6 cellular contexts compared by ENCODE assay signal in genomic region chr1:1013922-1014617, GRCh38. TPM values are rescaled to one million over a fixed set of nuclear protein-coding genes. Genes with fewer than 3 reads are reported as not detected.
DNase-seq lines count a peak whose midpoint lies in the region; ATAC-seq and TF ChIP-seq lines count a peak whose summit lies in the region.

No MANE protein-coding gene starts in this region.

- 24 to 57% (median 47%) methylated on average over 8 to 41 of the region's 41 CpGs for WGBS in heart left ventricle, 4 donors
- WGBS in thymus: 84% methylated on average over 41 of the region's 41 CpGs

- H3K4me1 ChIP-seq in heart left ventricle: peaks cover 2 to 30% (median 19%) of the 10 kb centered on the region in 12 donors
- peaks cover 14% of the 10 kb centered on the region for H3K4me1 ChIP-seq in thymus (ENCODE audit: control insufficient read depth, insufficient read depth, low read length)

- H3K27me3 Mint-ChIP-seq in T-helper 17 cell: peaks cover 1% of the 10 kb centered on the region

- H3K27ac Mint-ChIP-seq in T-helper 17 cell: peak overlapping the region; percentile 98

- H3K27ac ChIP-seq in heart left ventricle: peak overlapping the region; percentile 29 to 97 (median 92)
- peak overlapping the region; percentile 89 for H3K27ac ChIP-seq in thymus (ENCODE audit: low read depth)

- ATAC-seq in T-helper 17 cell (peak; percentile 29), heart left ventricle (peak in 3 of 4 donors; percentile 37 to 43 (median 41))

- no peak for DNase-seq in GM12864 (ENCODE audit: low read depth)
- peak in 1 of 3 donors; percentile 17 for DNase-seq in T-helper 17 cell
- DNase-seq in heart left ventricle: peak in 4 of 5 donors; percentile 36 to 66 (median 47)
- DNase-seq in germinal center (ENCODE audit: low spot score): no peak
- DNase-seq in OCI-M1 (lab: John Stamatoyannopoulos, UW): no peak

- intact Hi-C loops in heart left ventricle (cut with DNase I): loop anchor here in 1 of 10 donors (2.0 kb wide), 1 partner anchor 13 kb away; the partner anchor contains the start of gene HES4

- no peaks in the 10 kb centered on the region for H3K9me3 ChIP-seq in T-helper 17 cell (ENCODE audit: control insufficient read depth, low read length, poor library complexity, severe bottlenecking)
- no peaks in the 10 kb centered on the region for H3K9me3 ChIP-seq in heart left ventricle
- no peaks in the 10 kb centered on the region for H3K9me3 ChIP-seq in thymus (ENCODE audit: control insufficient read depth)

- H3K36me3 ChIP-seq in heart left ventricle (no peaks in the 10 kb centered on the region), thymus (ENCODE audit: control insufficient read depth, insufficient read depth) (no peaks in the 10 kb centered on the region)

- no peak for TF ChIP-seq POLR2A in heart left ventricle (IDR thresholded peaks at IDR 0.05)

- H3K4me3 Mint-ChIP-seq in T-helper 17 cell: peak overlapping the region; percentile 98

- H3K4me3 ChIP-seq in GM12864 (ENCODE audit: low read depth, low read length) (peak overlapping the region; percentile 100), heart left ventricle (peak overlapping the region; percentile 43 to 92 (median 74)), thymus (ENCODE audit: low read length) (peak overlapping the region; percentile 63)

- peaks cover 20% of the 10 kb centered on the region for H3K4me1 Mint-ChIP-seq in T-helper 17 cell

- TF ChIP-seq CTCF in GM12864 (IDR thresholded peaks at IDR 0.05; ENCODE audit: low read depth, low read length, missing control alignments): no peak
- TF ChIP-seq CTCF in heart left ventricle (IDR thresholded peaks at IDR 0.05): no peak

- H3K27me3 ChIP-seq in heart left ventricle (no peaks in the 10 kb centered on the region), thymus (ENCODE audit: control insufficient read depth, insufficient read depth) (no peaks in the 10 kb centered on the region)

- peaks cover 6% of the 10 kb centered on the region for H3K36me3 Mint-ChIP-seq in T-helper 17 cell (ENCODE audit: low read depth)

RNA-seq across cellular contexts. Expression of gene ISG15, which starts 0.8 kb away (rescaled TPM):
- total RNA-seq in T-helper 17 cell: 10 to 100 TPM; 19.5 to 52.1 TPM
- 100 to 1,000 TPM in 1 of 9 donors, 10 to 100 TPM in 8; 17.0 to 189 (median 32.8) TPM for total RNA-seq in heart left ventricle
- polyA plus RNA-seq in heart left ventricle: 10 to 100 TPM; 34.4 to 76.5 TPM
- 285 TPM for polyA plus RNA-seq in thymus

RNA-seq across cellular contexts. Expression of gene AGRN, which starts 5.8 kb away (rescaled TPM):
- 1 to 10 TPM; 1.2 to 1.4 TPM for total RNA-seq in T-helper 17 cell
- total RNA-seq in heart left ventricle: 10 to 100 TPM in 8 of 9 donors, 1 to 10 TPM in 1; 9.7 to 45.7 (median 22.7) TPM
- 10 to 100 TPM; 11.8 to 14.1 TPM for polyA plus RNA-seq in heart left ventricle
- polyA plus RNA-seq in thymus: 19.2 TPM

RNA-seq across cellular contexts. Expression of gene HES4, which starts 14.2 kb away (rescaled TPM):
- total RNA-seq in T-helper 17 cell (10 to 100 TPM in 1 of 2 donors, 1 to 10 TPM in 1; 9.6 to 10.5 TPM), heart left ventricle (10 to 100 TPM; 26.8 to 98.1 (median 42.0) TPM)
- polyA plus RNA-seq in heart left ventricle (10 to 100 TPM; 25.7 to 29.2 TPM), thymus (15.5 TPM)

RNA-seq across cellular contexts. Expression of gene PERM1, which starts 32.2 kb away (rescaled TPM):
- total RNA-seq in T-helper 17 cell: not detected
- 100 to 1,000 TPM in 6 of 9 donors, 10 to 100 TPM in 3; 52.8 to 149 (median 104) TPM for total RNA-seq in heart left ventricle
- polyA plus RNA-seq in heart left ventricle: 100 to 1,000 TPM in 1 of 2 donors, 10 to 100 TPM in 1; 53.3 to 353 TPM
- 0.59 TPM for polyA plus RNA-seq in thymus

RNA-seq across cellular contexts. Expression of gene PLEKHN1, which starts 47.8 kb away (rescaled TPM):
- total RNA-seq in T-helper 17 cell (1 to 10 TPM; 3.4 to 4.3 TPM), heart left ventricle (under 1 TPM in 2 of 9 donors, not detected in 7; 0.37 to 0.63 TPM)
- polyA plus RNA-seq in heart left ventricle (under 1 TPM; 0.15 TPM), thymus (1.7 TPM)

Comparison
In these comparisons a context has a peak if more than half of its experiments do, and no peak if none do; other contexts are left out.
1. DNase-seq: peak in heart left ventricle (4 of 5); none in GM12864 (single experiment), germinal center (single experiment) and OCI-M1 (single experiment).
2. RNA of gene AGRN, which starts 5.8 kb away (total RNA-seq): 9.7 to 45.7 TPM in heart left ventricle; 1.2 to 1.4 TPM in T-helper 17 cell; every median in the first group is over 4 times any median in the second.
3. Peak in every context shown above with its lines, with median percentiles within 50 percentile points of each other: H3K4me3 ChIP-seq.